In genomic region chr3:119292666-119293065, GRCh38 we compare ENCODE assay signal across 14 cellular contexts. TPM values are rescaled to one million over a fixed set of nuclear protein-coding genes. Genes with fewer than 3 reads are reported as not detected.
DNase-seq lines count a peak whose midpoint lies in the region; ATAC-seq, FAIRE-seq and TF ChIP-seq lines count a peak whose summit lies in the region.
"Had no signal": no experiment of that assay in that cellular context is flagged by ENCODE, and none has a peak within 500 bp of the region (broad histone marks: within the 10 kb centered on the region; RNA-seq: fewer than 3 reads in every experiment).

No MANE protein-coding gene starts in this region.

- FAIRE-seq in GM12878 (lab: Jason Lieb, UNC) = peak; percentile 7

- peaks cover 33% of the 10 kb centered on the region for H3K27me3 Mint-ChIP-seq in Calu3 (ENCODE audit: unreplicated experiment)
- H3K27me3 Mint-ChIP-seq in progenitor cell of endocrine pancreas = peaks cover 29% of the 10 kb centered on the region

- TF ChIP-seq RAD21 in GM12878 (IDR thresholded peaks at IDR 0.05; ENCODE audit: insufficient read depth, low read depth, low read length) = no peak

- H3K4me2 ChIP-seq in MM.1S (ENCODE audit: low read depth, low read length) (peak overlapping the region; percentile 94), GM12878 (ENCODE audit: control insufficient read depth, insufficient read depth) (peak overlapping the region; percentile 94; the same call in 1 of the 2 replicates)

- H4K20me1 ChIP-seq in MM.1S (ENCODE audit: insufficient read depth, low read length) (no peaks in the 10 kb centered on the region), GM12878 (ENCODE audit: control insufficient read depth, insufficient read depth) (no peaks in the 10 kb centered on the region)

- POLR2A ChIA-PET in GM12878 (lab: Charles Lee) = interaction anchor here (1.0 kb wide), 1 partner anchor 9 kb away, joined by 4 read pairs; no protein-coding TSS in a partner anchor

- TF ChIP-seq EP300 in GM12878 (IDR thresholded peaks at IDR 0.05; ENCODE audit: borderline replicate concordance in 1 of 2, control insufficient read depth in 1 of 2, low read depth in 2 of 2, low read length in 2 of 2) = no peak

- H3K36me3 ChIP-seq in MM.1S (replicated peaks; ENCODE audit: insufficient read depth, low read length) (no peaks in the 10 kb centered on the region), GM12878 (ENCODE audit: control insufficient read depth in 2 of 2, insufficient read depth in 2 of 2, low read length in 1 of 2) (no peaks in the 10 kb centered on the region)
- H3K36me3 ChIP-seq: suprapubic skin had no signal

- in situ Hi-C loops in GM12878 (cut with MboI) = loop anchor here (25.0 kb wide), 1 partner anchor 395 kb away; the partner anchor contains the start of gene COX17

- H3K9me3 Mint-ChIP-seq in Calu3 (ENCODE audit: low read depth, unreplicated experiment) = peaks cover 4% of the 10 kb centered on the region
- peaks cover 3% of the 10 kb centered on the region for H3K9me3 Mint-ChIP-seq in progenitor cell of endocrine pancreas (ENCODE audit: low read depth)

- TF ChIP-seq CTCF in Calu3 (IDR thresholded peaks at IDR 0.05; ENCODE audit: unreplicated experiment) (no peak), MM.1S (IDR thresholded peaks at IDR 0.05; ENCODE audit: low read length) (no peak), GM12878 (IDR thresholded peaks at IDR 0.05 in 2 of 3, conservative IDR thresholded peaks at IDR 0.05 in 1 of 3; ENCODE audit: control insufficient read depth in 2 of 3, extremely low read depth in 1 of 3, insufficient read depth in 1 of 3, low read depth in 3 of 3, low read length in 3 of 3) (no peak), progenitor cell of endocrine pancreas (IDR thresholded peaks at IDR 0.05; ENCODE audit: unreplicated experiment) (no peak)

- no peaks in the 10 kb centered on the region for H3K9me3 ChIP-seq in MM.1S (replicated peaks; ENCODE audit: insufficient read depth, low read length)
- H3K9me3 ChIP-seq in GM12878 (replicated peaks; ENCODE audit: control insufficient read depth, insufficient read depth, low read length) = peaks cover 3% of the 10 kb centered on the region; the same call in 1 of the 3 replicates
- H3K9me3 ChIP-seq: suprapubic skin had no signal

- intact Hi-C loops in Calu3 (cut with micrococcal nuclease; ENCODE audit: unreplicated experiment) (no loop called here), GM12878 (cut with micrococcal nuclease; ENCODE audit: unreplicated experiment) (loop anchor here (5.0 to 10.0 kb wide), 3 partner anchors 60 to 802 kb away; partner anchors contain the start of genes GSK3B, POGLUT1 and TMEM39A)

- H3K4me3 Mint-ChIP-seq in Calu3 (ENCODE audit: low read depth, unreplicated experiment) (peak overlapping the region; percentile 81), progenitor cell of endocrine pancreas (ENCODE audit: low read depth) (peak overlapping the region; percentile 33)

- SMC1A ChIA-PET in GM12878 (lab: Charles Lee; ENCODE audit: uncharacterized antibody, unreplicated experiment) = interaction anchor here (1.0 to 6.9 kb wide), 7 partner anchors 10 to 311 kb away, joined by 3 to 62 read pairs (median 6); no protein-coding TSS in a partner anchor

- H3K79me2 ChIP-seq in MM.1S (ENCODE audit: low read length) = peaks cover 24% of the 10 kb centered on the region
- peaks cover 33% of the 10 kb centered on the region for H3K79me2 ChIP-seq in GM12878 (ENCODE audit: control insufficient read depth, insufficient read depth, low read length)

- no peaks in the 10 kb centered on the region for H3K9me2 ChIP-seq in MM.1S (replicated peaks; ENCODE audit: insufficient read depth, low read length)

- TF ChIP-seq POLR2A in GM12878 (IDR thresholded peaks at IDR 0.05; ENCODE audit: low read depth, low read length) = no peak

- H3K4me1 Mint-ChIP-seq in Calu3 (ENCODE audit: low read depth, unreplicated experiment) (peaks cover 15% of the 10 kb centered on the region), progenitor cell of endocrine pancreas (ENCODE audit: low read depth) (peaks cover 28% of the 10 kb centered on the region)

- H3K4me3 ChIP-seq in MM.1S (ENCODE audit: low read length) (no peak overlapping the region), GM12878 (no peak overlapping the region)

- H3K36me3 Mint-ChIP-seq in Calu3 (ENCODE audit: insufficient read depth, unreplicated experiment) (peaks cover 18% of the 10 kb centered on the region), progenitor cell of endocrine pancreas (ENCODE audit: insufficient read depth) (no peaks in the 10 kb centered on the region)

- DNase-seq in Calu3 (no peak), MM.1S (peak; percentile 66), GM12878 (ENCODE audit: low read depth, low spot score) (no peak), progenitor cell of endocrine pancreas (ENCODE audit: low spot score, unreplicated experiment) (no peak), epidermal melanocyte (ENCODE audit: insufficient read length, low spot score) (no peak)
- DNase-seq: aorta, DMS153, NCI-H2029 had no signal

- CTCF ChIA-PET in Calu3 (lab: Charles Lee) = interaction anchor here (1.4 kb wide), 1 partner anchor 18 kb away, joined by 3 read pairs; no protein-coding TSS in a partner anchor
- CTCF ChIA-PET in GM12878 (lab: Yijun Ruan, JAX) = interaction anchor here (0.8 to 3.9 kb wide), 10 partner anchors 9 to 403 kb away, joined by 3 to 21 read pairs (median 4); partner anchors contain the start of gene B4GALT4

- BruUV-seq in Calu3 (replicated peaks; lab: Mats Ljungman, UMichigan) = no TSS peak
- BruUV-seq in GM12878 (replicated peaks; lab: Mats Ljungman, UMichigan) = no TSS peak

- H3F3A ChIP-seq in MM.1S (ENCODE audit: insufficient read depth, low read length) = peaks cover 36% of the 10 kb centered on the region

- H3K27me3 ChIP-seq in MM.1S (replicated peaks; ENCODE audit: insufficient read depth, low read length) = no peaks in the 10 kb centered on the region
- H3K27me3 ChIP-seq in GM12878 (replicated peaks in 1 of 2; ENCODE audit: control insufficient read depth in 2 of 2, insufficient read depth in 2 of 2, low read length in 1 of 2) = no peaks in the 10 kb centered on the region
- H3K27me3 ChIP-seq: suprapubic skin had no signal

- peak overlapping the region; percentile 96; the same call in 1 of the 2 replicates for H3K27ac ChIP-seq in MM.1S (ENCODE audit: low read length)
- no peak overlapping the region for H3K27ac ChIP-seq in GM12878 (ENCODE audit: control insufficient read depth, insufficient read depth)
- H3K27ac ChIP-seq: epithelial cell of prostate, RWPE1 had no signal

- no peak for ATAC-seq in GM12878
- ATAC-seq in GM18502 (IDR thresholded peaks at IDR 0.05; ENCODE audit: poor library complexity, unreplicated experiment) = no peak
- no peak for ATAC-seq in GM21737 (IDR thresholded peaks at IDR 0.05; ENCODE audit: unreplicated experiment)

- H3K27ac Mint-ChIP-seq in Calu3 (ENCODE audit: unreplicated experiment) = no peak overlapping the region
- H3K27ac Mint-ChIP-seq in progenitor cell of endocrine pancreas = no peak overlapping the region

- no peak overlapping the region; the same call in 1 of the 2 replicates for H3K9ac ChIP-seq in MM.1S (ENCODE audit: low read length)
- H3K9ac ChIP-seq in GM12878 (ENCODE audit: control insufficient read depth, insufficient read depth, low read length) = no peak overlapping the region

- H2AFZ ChIP-seq in MM.1S (ENCODE audit: low read length) = peak overlapping the region; percentile 57
- H2AFZ ChIP-seq in GM12878 (ENCODE audit: control insufficient read depth, low read depth, low read length) = no peak overlapping the region

- RAD21 ChIA-PET in GM12878 (lab: Charles Lee; ENCODE audit: unreplicated experiment) = interaction anchor here (1.4 to 7.1 kb wide), 5 partner anchors 33 to 308 kb away, joined by 6 to 66 read pairs (median 14); partner anchors contain the start of gene B4GALT4

- peaks cover 39% of the 10 kb centered on the region for H3K4me1 ChIP-seq in MM.1S (ENCODE audit: low read length)
- H3K4me1 ChIP-seq in GM12878 (ENCODE audit: control insufficient read depth, insufficient read depth, low read length) = peaks cover 15% of the 10 kb centered on the region

- 14% methylated on average over 4 of the region's 4 CpGs for WGBS in GM12878 (ENCODE audit: insufficient coverage, insufficient replicate concordance, low lambda C conversion rate, missing lambda C conversion rate)

RNA-seq across cellular contexts. Expression of gene ARHGAP31, which starts 1.5 kb away (rescaled TPM):
- total RNA-seq in Calu3 (2022) (0.07 and 0.52 TPM in 2 replicates), GM12878 (2014; rRNA removed) (10.0 and 10.5 TPM in 2 replicates), GM12878 (2014; rRNA removed; fragmentation: Illumina TruSeq; extraction: Trizol) (10.5 and 10.6 TPM in 2 replicates), GM12878 (2021) (26.4 and 27.4 TPM in 2 replicates), progenitor cell of endocrine pancreas (0.84 and 1.4 TPM in 2 replicates)
- 25.6 and 27.1 TPM in 2 replicates for total RNA-seq in GM12878 (2013; cell fraction: nucleolus; rRNA removed)
- 5.0 TPM for polyA plus RNA-seq in GM12878 (2011; ENCODE audit: low read depth)
- polyA plus RNA-seq in GM12878 (2011; rRNA removed) (27.4 and 29.8 TPM in 2 replicates), GM12878 (2014; fragmentation: Illumina TruSeq; extraction: Trizol) (11.9 and 13.5 TPM in 2 replicates), GM12878 (2014; fragmentation: Nextera tagmentation; extraction: Ambion mirVana) (1 to 10 TPM in 1 of 2 experiments, under 1 TPM in 1; 0.97 to 1.6 TPM), GM12878 (2014; rRNA removed) (10.1 and 10.7 TPM in 2 replicates), GM12878 (2016; fragmentation: Nextera tagmentation; extraction: Ambion mirVana) (1 to 10 TPM; 6.9 to 7.2 TPM)
- 23.1 and 28.4 TPM in 2 replicates for polyA plus RNA-seq in GM12878 (2011; cell fraction: cytosol; rRNA removed)
- 12.5 and 13.9 TPM in 2 replicates for polyA plus RNA-seq in GM12878 (2011; cell fraction: nucleus; rRNA removed)
- polyA plus RNA-seq in GM12878 (2012) = 7.2 and 8.3 TPM in 2 replicates
- polyA minus RNA-seq in GM12878 (2011; rRNA and poly(A)+ RNA removed) = 35.0 and 43.4 TPM in 2 replicates
- 12.4 and 18.5 TPM in 2 replicates for polyA minus RNA-seq in GM12878 (2011; cell fraction: cytosol; rRNA and poly(A)+ RNA removed)
- polyA minus RNA-seq in GM12878 (2011; cell fraction: nucleus; rRNA and poly(A)+ RNA removed) = 10.0 and 16.7 TPM in 2 replicates
- polyA plus RNA-seq: neural cell had no signal

RNA-seq across cellular contexts. Expression of gene B4GALT4, which starts 52.0 kb away (rescaled TPM):
- total RNA-seq in Calu3 (2022) = 38.7 and 48.1 TPM in 2 replicates
- 13.1 and 14.1 TPM in 2 replicates for total RNA-seq in GM12878 (2013; cell fraction: nucleolus; rRNA removed)
- 10.8 and 11.9 TPM in 2 replicates for total RNA-seq in GM12878 (2014; rRNA removed)
- total RNA-seq in GM12878 (2014; rRNA removed; fragmentation: Illumina TruSeq; extraction: Trizol) = 10.6 and 11.7 TPM in 2 replicates
- 12.4 and 13.0 TPM in 2 replicates for total RNA-seq in GM12878 (2021)
- 11.0 TPM for polyA plus RNA-seq in GM12878 (2011; ENCODE audit: low read depth)
- 16.6 and 18.7 TPM in 2 replicates for polyA plus RNA-seq in GM12878 (2011; rRNA removed)
- polyA plus RNA-seq in GM12878 (2011; cell fraction: cytosol; rRNA removed) = 7.2 TPM in 2 replicates
- 8.5 and 9.3 TPM in 2 replicates for polyA plus RNA-seq in GM12878 (2011; cell fraction: nucleus; rRNA removed)
- polyA plus RNA-seq in GM12878 (2012) = 12.1 and 12.9 TPM in 2 replicates
- polyA plus RNA-seq in GM12878 (2014; fragmentation: Illumina TruSeq; extraction: Trizol) = 8.8 and 12.9 TPM in 2 replicates
- polyA plus RNA-seq in GM12878 (2014; fragmentation: Nextera tagmentation; extraction: Ambion mirVana) = 10 to 100 TPM; 13.8 to 15.4 TPM
- polyA plus RNA-seq in GM12878 (2014; rRNA removed) = 9.0 and 11.7 TPM in 2 replicates
- 10 to 100 TPM; 15.6 to 16.7 TPM for polyA plus RNA-seq in GM12878 (2016; fragmentation: Nextera tagmentation; extraction: Ambion mirVana)
- polyA minus RNA-seq in GM12878 (2011; rRNA and poly(A)+ RNA removed) = 9.0 and 10.0 TPM in 2 replicates
- polyA minus RNA-seq in GM12878 (2011; cell fraction: cytosol; rRNA and poly(A)+ RNA removed) = 3.6 and 4.1 TPM in 2 replicates
- 5.3 and 6.8 TPM in 2 replicates for polyA minus RNA-seq in GM12878 (2011; cell fraction: nucleus; rRNA and poly(A)+ RNA removed)
- 47.9 and 49.0 TPM in 2 replicates for total RNA-seq in progenitor cell of endocrine pancreas
